8 cellular contexts compared by ENCODE assay signal in the genomic region with DNA sequence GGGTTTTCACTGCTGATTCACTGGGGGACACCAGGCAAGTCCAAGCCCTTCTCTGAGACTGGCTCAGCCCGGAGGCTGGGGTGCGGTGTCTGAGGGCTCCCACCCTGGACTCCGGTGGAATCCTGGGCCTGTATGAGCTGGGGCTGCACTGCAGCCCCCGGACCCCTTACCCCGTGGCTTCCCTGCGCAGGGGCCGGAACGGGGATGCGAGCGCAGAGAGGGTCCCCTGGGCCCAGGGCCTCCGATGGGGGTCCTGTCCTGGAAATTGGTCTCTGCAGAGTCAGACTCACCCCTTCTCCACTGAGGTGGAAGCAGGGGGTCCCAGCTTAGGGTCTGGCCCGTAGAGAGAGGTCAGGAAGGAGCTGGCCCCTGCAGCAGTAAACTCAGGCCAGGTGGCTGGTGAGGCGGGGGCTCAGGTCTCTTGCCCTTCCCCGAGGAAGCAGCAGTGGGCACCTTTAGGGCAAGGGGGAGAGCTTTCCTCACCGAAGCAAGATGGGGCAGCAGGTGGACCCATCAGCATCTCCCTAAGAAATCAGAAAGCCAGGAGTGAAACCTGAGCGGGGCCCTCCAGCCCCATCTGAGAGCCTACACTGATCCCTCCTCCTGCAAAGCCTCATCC. TPM values are rescaled to one million over a fixed set of nuclear protein-coding genes. Genes with fewer than 3 reads are reported as not detected.
DNase-seq lines count a peak whose midpoint lies in the region; ATAC-seq and TF ChIP-seq lines count a peak whose summit lies in the region.

No MANE protein-coding gene starts in this region.

- ATAC-seq in HG03571 (IDR thresholded peaks at IDR 0.05; ENCODE audit: unreplicated experiment) = no peak

- TF ChIP-seq CTCF in OCI-LY3 (IDR thresholded peaks at IDR 0.05; ENCODE audit: low read depth, low read length) (no peak), neural crest cell (conservative IDR thresholded peaks at IDR 0.05) (no peak)

- no peak for DNase-seq in effector memory CD4-positive, alpha-beta T cell
- DNase-seq in neural crest cell (ENCODE audit: low read depth, low spot score) = no peak
- DNase-seq in NK-92 (lab: John Stamatoyannopoulos, UW; ENCODE audit: unreplicated experiment) = no peak
- DNase-seq in amygdala (lab: John Stamatoyannopoulos, UW) = no peak
- no peak for DNase-seq in stimulated activated CD4-positive, alpha-beta T cell treated with anti-CD3 and anti-CD28 coated beads, Interleukin-2, amount 100 ng/mL, for 48 hours

- H3K27me3 Mint-ChIP-seq in neural crest cell (ENCODE audit: low read depth) = no peaks in the 10 kb centered on the region

- peak overlapping the region in 10 of 11 experiments; percentile 76 to 94 (median 88); a peak in 14 of 22 replicates for H3K9ac ChIP-seq in BLaER1 treated with 17β-estradiol and CSF1 and Interleukin-3, amounts not matched to agents 10 nM and 100 nM
- H3K9ac ChIP-seq in OCI-LY3 (ENCODE audit: low read length) = peak overlapping the region; percentile 94

- peaks cover 14 to 55% (median 42%) of the 10 kb centered on the region in 11 experiments; a peak in 21 of 22 replicates for H4K20me1 ChIP-seq in BLaER1 treated with 17β-estradiol and CSF1 and Interleukin-3, amounts not matched to agents 10 nM and 100 nM
- peaks cover 24% of the 10 kb centered on the region for H4K20me1 ChIP-seq in OCI-LY3 (ENCODE audit: insufficient read depth, low read length)

- H3K4me2 ChIP-seq in BLaER1 treated with 17β-estradiol and CSF1 and Interleukin-3, amounts not matched to agents 10 nM and 100 nM = peak overlapping the region; percentile 96 to 100 (median 99)
- H3K4me2 ChIP-seq in OCI-LY3 (ENCODE audit: low read length) = peak overlapping the region; percentile 100

- H3K4me1 ChIP-seq in BLaER1 treated with 17β-estradiol and CSF1 and Interleukin-3, amounts not matched to agents 10 nM and 100 nM = peaks cover 29 to 51% (median 44%) of the 10 kb centered on the region in 10 experiments
- H3K4me1 ChIP-seq in OCI-LY3 (ENCODE audit: low read length) = peaks cover 26% of the 10 kb centered on the region
- peaks cover 21% of the 10 kb centered on the region for H3K4me1 ChIP-seq in effector memory CD4-positive, alpha-beta T cell (ENCODE audit: control insufficient read depth, insufficient read depth, low read length, poor library complexity, severe bottlenecking)

- no peaks in the 10 kb centered on the region for H3K9me3 ChIP-seq in BLaER1 treated with 17β-estradiol and CSF1 and Interleukin-3, amounts not matched to agents 10 nM and 100 nM (replicated peaks in 1 of 11)
- H3K9me3 ChIP-seq in OCI-LY3 (ENCODE audit: insufficient read depth, low read length) = no peaks in the 10 kb centered on the region
- H3K9me3 ChIP-seq in effector memory CD4-positive, alpha-beta T cell (ENCODE audit: control insufficient read depth, low read length) = no peaks in the 10 kb centered on the region

- peaks cover 23% of the 10 kb centered on the region for H3K4me1 Mint-ChIP-seq in neural crest cell

- H3K27me3 ChIP-seq in BLaER1 treated with 17β-estradiol and CSF1 and Interleukin-3, amounts not matched to agents 10 nM and 100 nM = no peaks in the 10 kb centered on the region; a peak in 2 of 22 replicates
- no peaks in the 10 kb centered on the region for H3K27me3 ChIP-seq in OCI-LY3 (ENCODE audit: low read depth, low read length)
- H3K27me3 ChIP-seq in effector memory CD4-positive, alpha-beta T cell (replicated peaks; ENCODE audit: control insufficient read depth, insufficient read depth, low read length, poor library complexity, severe bottlenecking) = peaks cover 14% of the 10 kb centered on the region

- peaks cover 37% of the 10 kb centered on the region for H3K79me2 ChIP-seq in OCI-LY3 (ENCODE audit: low read length)

- H3K27ac Mint-ChIP-seq in neural crest cell (ENCODE audit: unreplicated experiment) = no peak overlapping the region

- H3K4me3 ChIP-seq in BLaER1 treated with 17β-estradiol and CSF1 and Interleukin-3, amounts not matched to agents 10 nM and 100 nM = peak overlapping the region; percentile 65 to 94 (median 88); a peak in 16 of 20 replicates
- peak overlapping the region; percentile 90 for H3K4me3 ChIP-seq in OCI-LY3 (ENCODE audit: low read length)
- peak overlapping the region; percentile 73 for H3K4me3 ChIP-seq in effector memory CD4-positive, alpha-beta T cell (ENCODE audit: insufficient read depth, low read depth, low read length, poor library complexity, severe bottlenecking)

- H2AFZ ChIP-seq in OCI-LY3 (ENCODE audit: low read depth, low read length) = no peak overlapping the region

- no peaks in the 10 kb centered on the region for H3K36me3 Mint-ChIP-seq in neural crest cell (ENCODE audit: low read depth)

- H3K9me3 Mint-ChIP-seq in neural crest cell = no peaks in the 10 kb centered on the region

- peak overlapping the region in 4 of 11 experiments; percentile 72 to 90 (median 88); a peak in 6 of 22 replicates for H3K27ac ChIP-seq in BLaER1 treated with 17β-estradiol and CSF1 and Interleukin-3, amounts not matched to agents 10 nM and 100 nM
- no peak overlapping the region for H3K27ac ChIP-seq in OCI-LY3 (ENCODE audit: low read length)
- no peak overlapping the region for H3K27ac ChIP-seq in effector memory CD4-positive, alpha-beta T cell (ENCODE audit: insufficient read depth, low read length, poor library complexity, severe bottlenecking)

- peak overlapping the region; percentile 87 for H3K4me3 Mint-ChIP-seq in neural crest cell

- H3K36me3 ChIP-seq in BLaER1 treated with 17β-estradiol and CSF1 and Interleukin-3, amounts not matched to agents 10 nM and 100 nM = no peaks in the 10 kb centered on the region
- no peaks in the 10 kb centered on the region for H3K36me3 ChIP-seq in OCI-LY3 (replicated peaks; ENCODE audit: low read depth, low read length)
- H3K36me3 ChIP-seq in effector memory CD4-positive, alpha-beta T cell (ENCODE audit: control insufficient read depth, insufficient read depth, low read length) = no peaks in the 10 kb centered on the region

RNA-seq across cellular contexts. Expression of a gene that starts 1.6 kb away (rescaled TPM):
- total RNA-seq in neural crest cell = 40.6 and 47.0 TPM in 2 replicates

RNA-seq across cellular contexts. Expression of a gene that starts 31.5 kb away (rescaled TPM):
- 25.9 and 30.7 TPM in 2 replicates for total RNA-seq in neural crest cell
